8 cellular contexts compared by ENCODE assay signal in genomic region chr1:201889092-201889968, GRCh38. TPM values are rescaled to one million over a fixed set of nuclear protein-coding genes. Genes with fewer than 3 reads are reported as not detected.
DNase-seq lines count a peak whose midpoint lies in the region; ATAC-seq and TF ChIP-seq lines count a peak whose summit lies in the region.

No MANE protein-coding gene starts in this region.

- H3K36me3 Mint-ChIP-seq in Caco-2 (ENCODE audit: insufficient read depth, unreplicated experiment): no peaks in the 10 kb centered on the region
- H3K36me3 Mint-ChIP-seq in T-cell: no peaks in the 10 kb centered on the region

- DNase-seq in Caco-2 (no peak), T-cell (no peak), fibroblast of mammary gland (ENCODE audit: low read depth) (no peak), psoas muscle (no peak), AG20443 (ENCODE audit: low spot score) (no peak), NCI-H1436 (lab: John Stamatoyannopoulos, UW) (no peak), GM19238 (ENCODE audit: insufficient read length, low spot score) (no peak)

- H3K27me3 Mint-ChIP-seq in Caco-2 (ENCODE audit: insufficient read depth, unreplicated experiment) (no peaks in the 10 kb centered on the region), T-cell (peaks cover 33 to 63% of the 10 kb centered on the region in 2 donors)

- peak in 1 of 4 experiments; percentile 12 for ATAC-seq in T-cell (replicated peaks in 1 of 4)
- no peak for ATAC-seq in psoas muscle
- no peak for ATAC-seq in esophagus mucosa

- no peaks in the 10 kb centered on the region for H3K27me3 ChIP-seq in Caco-2 (replicated peaks; ENCODE audit: control insufficient read depth, insufficient read depth, low read length)
- H3K27me3 ChIP-seq in psoas muscle (ENCODE audit: insufficient read depth in 3 of 3, low read length in 2 of 3): no peaks in the 10 kb centered on the region

- H3K4me1 Mint-ChIP-seq in Caco-2 (ENCODE audit: low read depth, unreplicated experiment): peaks cover 13% of the 10 kb centered on the region
- peaks cover 4 to 9% (median 6%) of the 10 kb centered on the region in 3 donors for H3K4me1 Mint-ChIP-seq in T-cell

- H3K4me3 ChIP-seq in Caco-2 (ENCODE audit: low read depth, low read length): peak overlapping the region; percentile 44
- peak overlapping the region; percentile 67 for H3K4me3 ChIP-seq in fibroblast of mammary gland (ENCODE audit: control insufficient read depth, low read depth, low read length)
- H3K4me3 ChIP-seq in psoas muscle: peak overlapping the region; percentile 79

- H3K4me3 Mint-ChIP-seq in Caco-2 (ENCODE audit: unreplicated experiment) (peak overlapping the region; percentile 36), T-cell (peak overlapping the region; percentile 62 to 78 (median 73))

- intact Hi-C loops in Caco-2 (cut with micrococcal nuclease; ENCODE audit: unreplicated experiment) (no loop called here), psoas muscle (cut with DNase I) (loop anchor here in 1 of 2 donors (2.0 kb wide), 1 partner anchor 57 kb away; the partner anchor contains the start of gene LMOD1)

- H3K36me3 ChIP-seq in Caco-2 (ENCODE audit: control insufficient read depth, insufficient read depth, low read length): no peaks in the 10 kb centered on the region
- H3K36me3 ChIP-seq in psoas muscle (ENCODE audit: insufficient read depth in 1 of 2, low read depth in 1 of 2): peaks cover 0 to 18% of the 10 kb centered on the region in 2 donors

- H3K4me1 ChIP-seq in Caco-2: peaks cover 11% of the 10 kb centered on the region
- peaks cover 76% of the 10 kb centered on the region for H3K4me1 ChIP-seq in psoas muscle

- 9 to 11% (median 11%) methylated on average over 29 to 33 of the region's 33 CpGs for WGBS in psoas muscle, 3 donors

- H3K9me3 ChIP-seq in Caco-2: no peaks in the 10 kb centered on the region
- no peaks in the 10 kb centered on the region for H3K9me3 ChIP-seq in psoas muscle

- POLR2A ChIA-PET in Caco-2 (lab: Charles Lee) (no interaction called here), T-cell (lab: Charles Lee) (no interaction called here)

- CTCF ChIA-PET in Caco-2 (lab: Charles Lee) (no interaction called here), T-cell (lab: Charles Lee) (no interaction called here)

- H3K27ac Mint-ChIP-seq in Caco-2 (ENCODE audit: unreplicated experiment) (no peak overlapping the region), T-cell (peak overlapping the region in 1 of 2 donors; percentile 71)

- peak overlapping the region; percentile 95 for H3K27ac ChIP-seq in psoas muscle

- TF ChIP-seq CTCF in Caco-2 (IDR thresholded peaks at IDR 0.05; ENCODE audit: insufficient read depth in 1 of 2, low read depth in 1 of 2, low read length in 1 of 2, severe bottlenecking in 1 of 2, unreplicated experiment in 1 of 2) (no peak), fibroblast of mammary gland (conservative IDR thresholded peaks at IDR 0.05; ENCODE audit: control insufficient read depth, insufficient read depth, low read depth, low read length) (no peak), psoas muscle (IDR thresholded peaks at IDR 0.05) (no peak)

- no TSS peak for BruUV-seq in Caco-2 (replicated peaks; lab: Mats Ljungman, UMichigan)

- H3K9me3 Mint-ChIP-seq in Caco-2 (ENCODE audit: unreplicated experiment) (no peaks in the 10 kb centered on the region), T-cell (no peaks in the 10 kb centered on the region)

RNA-seq across cellular contexts. Expression of gene SHISA4, which starts 0.6 kb away (rescaled TPM):
- total RNA-seq in Caco-2 (2022) (1.7 and 3.0 TPM in 2 replicates), T-cell (under 1 TPM; 0.38 to 0.88 (median 0.54) TPM), psoas muscle (100 to 1,000 TPM; 105 to 157 (median 137) TPM), esophagus mucosa (1.2 TPM)
- 100 to 1,000 TPM in 2 of 3 donors, 10 to 100 TPM in 1; 74.8 to 264 (median 151) TPM for polyA plus RNA-seq in psoas muscle

RNA-seq across cellular contexts. Expression of gene LMOD1, which starts 57.0 kb away (rescaled TPM):
- total RNA-seq in Caco-2 (2022) (0.11 TPM in 1 of 2 replicates, not detected in the other), T-cell (under 1 TPM in 3 of 5 donors, not detected in 2; 0.10 to 0.29 (median 0.16) TPM), psoas muscle (10 to 100 TPM; 12.8 to 45.4 (median 24.6) TPM), esophagus mucosa (4.1 TPM)
- polyA plus RNA-seq in psoas muscle: 10 to 100 TPM in 2 of 3 donors, 1 to 10 TPM in 1; 4.9 to 15.5 (median 11.4) TPM

Comparison
In these comparisons a context has a peak if more than half of its experiments do, and no peak if none do; other contexts are left out.
1. RNA of gene SHISA4, which starts 0.6 kb away (total RNA-seq): 105 to 157 TPM in psoas muscle; 1.7 to 3.0 TPM in Caco-2, 1.2 TPM in esophagus mucosa (single experiment) and 0.38 to 0.88 TPM in T-cell; every median in the first group is over 10 times any median in the second.
2. Peak in every context shown above with its lines, with median percentiles within 50 percentile points of each other: H3K4me3 ChIP-seq.